23 cellular contexts compared by ENCODE assay signal in genomic region chr2:18623782-18624181, GRCh38. TPM values are rescaled to one million over a fixed set of nuclear protein-coding genes. Genes with fewer than 3 reads are reported as not detected.
DNase-seq lines count a peak whose midpoint lies in the region; ATAC-seq, FAIRE-seq and TF ChIP-seq lines count a peak whose summit lies in the region.
"Had no signal": no experiment of that assay in that cellular context is flagged by ENCODE, and none has a peak within 500 bp of the region (broad histone marks: within the 10 kb centered on the region; RNA-seq: fewer than 3 reads in every experiment).

No MANE protein-coding gene starts in this region.

- CTCF ChIA-PET in HepG2 (lab: Yijun Ruan, JAX; ENCODE audit: low intra/inter-chr PET ratio, low total read pairs) = no interaction called here

- H3K9me3 ChIP-seq in HepG2 (ENCODE audit: low read length) = no peaks in the 10 kb centered on the region
- H3K9me3 ChIP-seq: psoas muscle had no signal

- ATAC-seq in HG03025 (IDR thresholded peaks at IDR 0.05; ENCODE audit: low FRiP score, unreplicated experiment) = no peak
- ATAC-seq in HG03460 (IDR thresholded peaks at IDR 0.05; ENCODE audit: unreplicated experiment) = no peak
- ATAC-seq in HepG2 = no peak
- ATAC-seq: naive thymus-derived CD8-positive, alpha-beta T cell; psoas muscle; stimulated activated naive CD8-positive, alpha-beta T cell treated with anti-CD3 and anti-CD28 coated beads, Interleukin-15, Interleukin-2, amounts not matched to agents 100 U/mL and 50 U/mL, for 24 hours had no signal

- H3K9ac ChIP-seq in HepG2 (ENCODE audit: insufficient read depth, low read depth, low read length) = no peak overlapping the region

- POLR2A ChIA-PET in HepG2 (lab: Yijun Ruan, JAX) = no interaction called here

- H3K4me1 ChIP-seq in HepG2 (ENCODE audit: insufficient read depth, low read length) = no peaks in the 10 kb centered on the region
- H3K4me1 ChIP-seq: psoas muscle had no signal

- TF ChIP-seq RAD21 in HepG2 (CRISPR knock-in tag; IDR thresholded peaks at IDR 0.05) = no peak

- no peaks in the 10 kb centered on the region for H3K79me2 ChIP-seq in HepG2 (ENCODE audit: insufficient read depth, low read length)

- H3K4me3 ChIP-seq in brain microvascular endothelial cell (ENCODE audit: low read depth, low read length) (no peak overlapping the region), foreskin fibroblast (ENCODE audit: low read depth in 1 of 2, low read length in 2 of 2) (no peak overlapping the region), HepG2 (replicated peaks in 1 of 3; ENCODE audit: insufficient read depth in 1 of 3, low read depth in 2 of 3, low read length in 3 of 3) (no peak overlapping the region)
- H3K4me3 ChIP-seq: dorsolateral prefrontal cortex, lung, psoas muscle had no signal

- no peaks in the 10 kb centered on the region for H4K20me1 ChIP-seq in HepG2 (ENCODE audit: insufficient read depth, low read length)

- H3K27ac ChIP-seq in brain microvascular endothelial cell = peak overlapping the region; percentile 93
- H3K27ac ChIP-seq in HepG2 (ENCODE audit: extremely low read length, insufficient read depth, low read length) = no peak overlapping the region
- H3K27ac ChIP-seq: dorsolateral prefrontal cortex, psoas muscle had no signal

- no peak overlapping the region for H2AFZ ChIP-seq in HepG2 (ENCODE audit: low read length)

- TF ChIP-seq CTCF in brain microvascular endothelial cell (IDR thresholded peaks at IDR 0.05; ENCODE audit: low read depth, low read length, missing control alignments) (no peak), foreskin fibroblast (IDR thresholded peaks at IDR 0.05; ENCODE audit: low read depth, low read length) (no peak), HepG2 (CRISPR knock-in tag; IDR thresholded peaks at IDR 0.05) (no peak)

- H3K4me2 ChIP-seq in HepG2 (ENCODE audit: low read depth, low read length) = no peak overlapping the region

- TF ChIP-seq POLR2A in HepG2 (IDR thresholded peaks at IDR 0.05; ENCODE audit: insufficient read depth in 1 of 2, low read depth in 2 of 2, low read length in 2 of 2) = no peak

- H3K36me3 ChIP-seq in brain microvascular endothelial cell (replicated peaks) (no peaks in the 10 kb centered on the region), HepG2 (replicated peaks in 1 of 2; ENCODE audit: control insufficient read depth in 1 of 2, insufficient read depth in 2 of 2, low read length in 2 of 2) (no peaks in the 10 kb centered on the region)

- DNase-seq in ACHN = peak; percentile 7
- DNase-seq in M059J (ENCODE audit: low read depth) = peak; percentile 54
- DNase-seq in brain microvascular endothelial cell = peak; percentile 17
- DNase-seq in foreskin fibroblast = peak; percentile 75 to 87
- DNase-seq in NCI-H510A treated with DMSO at 0.1 percent for 48 hours (lab: John Stamatoyannopoulos, UW) = no peak
- DNase-seq in HepG2 (ENCODE audit: low spot score) = no peak
- DNase-seq: activated CD4-positive, CD25-positive, alpha-beta regulatory T cell treated with anti-CD3 and anti-CD28 coated beads, Interleukin-2, amount 50 U/mL, for 72 hours; activated effector memory CD4-positive, alpha-beta T cell treated with Interleukin-2 at 50 U/mL for 16 hours; CD8-positive, alpha-beta memory T cell; dorsolateral prefrontal cortex; naive thymus-derived CD8-positive, alpha-beta T cell; NCI-H1417 treated with DMSO at 0.1 percent for 48 hours; NCI-H2171 treated with DMSO at 0.1 percent for 48 hours; psoas muscle; SIG-M5; stimulated activated naive CD8-positive, alpha-beta T cell treated with anti-CD3 and anti-CD28 coated beads, Interleukin-15, Interleukin-2, amounts not matched to agents 100 U/mL and 50 U/mL, for 24 hours had no signal

- in situ Hi-C loops in ACHN (cut with HindIII; ENCODE audit: low pct_ligation_motif_present, low pct_unique_long_range_greater_than_20kb, low sequenced_read_pairs) = no loop called here
- in situ Hi-C loops in brain microvascular endothelial cell (cut with HindIII; ENCODE audit: low pct_ligation_motif_present, low sequenced_read_pairs) = no loop called here
- in situ Hi-C loops in HepG2 (cut with HindIII; ENCODE audit: extremely low pct_ligation_motif_present, low pct_unique_long_range_greater_than_20kb) = no loop called here

- BruUV-seq in HepG2 (replicated peaks; lab: Mats Ljungman, UMichigan) = no TSS peak

- H3K27me3 ChIP-seq in brain microvascular endothelial cell (replicated peaks) (no peaks in the 10 kb centered on the region), HepG2 (ENCODE audit: control insufficient read depth in 1 of 2, insufficient read depth in 2 of 2, low read length in 2 of 2) (no peaks in the 10 kb centered on the region)
- H3K27me3 ChIP-seq: dorsolateral prefrontal cortex had no signal

- intact Hi-C loops in HepG2 (cut with micrococcal nuclease; ENCODE audit: unreplicated experiment) = no loop called here

- no peak for FAIRE-seq in HepG2 (lab: Jason Lieb, UNC)
- FAIRE-seq: frontal cortex, GM12892 had no signal

- TF ChIP-seq EP300 in HepG2 (IDR thresholded peaks at IDR 0.05; ENCODE audit: low read depth in 2 of 2, low read length in 2 of 2) (no peak), HepG2 (CRISPR knock-in tag; IDR thresholded peaks at IDR 0.05; ENCODE audit: borderline replicate concordance) (no peak)

TF ChIP-seq in HepG2, 621 proteins besides CTCF, POLR2A, EP300 and RAD21 (continues in another document):
- no peak for TF ChIP-seq HNRNPK (IDR thresholded peaks at IDR 0.05; ENCODE audit: low read depth, low read length, poor library complexity, severe bottlenecking)
- no peak for TF ChIP-seq HES4 (CRISPR knock-in tag; IDR thresholded peaks at IDR 0.05; ENCODE audit: borderline replicate concordance)
- TF ChIP-seq MTF2 (CRISPR knock-in tag; IDR thresholded peaks at IDR 0.05; ENCODE audit: borderline replicate concordance) = no peak
- TF ChIP-seq NR0B2 (CRISPR knock-in tag; IDR thresholded peaks at IDR 0.05) = no peak
- no peak for TF ChIP-seq NPAS2 (CRISPR knock-in tag; IDR thresholded peaks at IDR 0.05; ENCODE audit: borderline replicate concordance)
- no peak for TF ChIP-seq HOXA7 (CRISPR knock-in tag; IDR thresholded peaks at IDR 0.05)
- no peak for TF ChIP-seq MBD4 (IDR thresholded peaks at IDR 0.05; ENCODE audit: borderline replicate concordance, low read length)
- no peak for TF ChIP-seq TCF7L2 (IDR thresholded peaks at IDR 0.05; ENCODE audit: low read depth, low read length)
- TF ChIP-seq ZNF3 (CRISPR knock-in tag; IDR thresholded peaks at IDR 0.05) = no peak
- no peak for TF ChIP-seq FOXA3 (CRISPR knock-in tag; IDR thresholded peaks at IDR 0.05)
- no peak for TF ChIP-seq REL (CRISPR knock-in tag; conservative IDR thresholded peaks at IDR 0.05)
- TF ChIP-seq GRHL1 (CRISPR knock-in tag; conservative IDR thresholded peaks at IDR 0.05) = no peak

RNA-seq across cellular contexts. Expression of gene NT5C1B, which starts 34.4 kb away (rescaled TPM):
- total RNA-seq in M059J (2014; rRNA removed; shearing (Covaris generic)) = not detected in 2 replicates
- total RNA-seq in HepG2 (2016; rRNA removed; fragmentation: Illumina TruSeq; extraction: Trizol) = not detected in 2 replicates
- not detected in 2 replicates for total RNA-seq in HepG2 (2016; cell fraction: cytosol; rRNA removed; fragmentation: Illumina TruSeq; extraction: Trizol; ENCODE audit: low read depth)
- total RNA-seq in HepG2 (2016; cell fraction: insoluble cytoplasmic fraction; rRNA removed; fragmentation: Illumina TruSeq; extraction: Trizol) = not detected in 2 replicates
- total RNA-seq in HepG2 (2016; cell fraction: membrane; rRNA removed; fragmentation: Illumina TruSeq; extraction: Trizol) = not detected in 2 replicates
- not detected in 2 replicates for total RNA-seq in HepG2 (2016; cell fraction: nucleus; rRNA removed; fragmentation: Illumina TruSeq; extraction: Trizol)
- not detected in 2 replicates for polyA plus RNA-seq in HepG2 (2011; rRNA removed)
- polyA plus RNA-seq in HepG2 (2011; cell fraction: cytosol; rRNA removed) = not detected in 2 replicates
- not detected in 2 replicates for polyA plus RNA-seq in HepG2 (2011; cell fraction: nucleus; rRNA removed)
- 0.16 and 0.17 TPM in 2 replicates for polyA plus RNA-seq in HepG2 (2012)
- not detected in 2 replicates for polyA plus RNA-seq in HepG2 (2016; cell fraction: cytosol; fragmentation: Illumina TruSeq; extraction: Trizol; ENCODE audit: low read depth)
- not detected in 2 replicates for polyA plus RNA-seq in HepG2 (2016; cell fraction: insoluble cytoplasmic fraction; fragmentation: Illumina TruSeq; extraction: Trizol; ENCODE audit: low read depth)
- polyA plus RNA-seq in HepG2 (2016; cell fraction: membrane; fragmentation: Illumina TruSeq; extraction: Trizol; ENCODE audit: low read depth) = not detected in 2 replicates
- not detected in 2 replicates for polyA plus RNA-seq in HepG2 (2016; cell fraction: nucleus; fragmentation: Illumina TruSeq; extraction: Trizol; ENCODE audit: insufficient read depth, low read depth)
- not detected in 2 replicates for polyA minus RNA-seq in HepG2 (2011; rRNA and poly(A)+ RNA removed; ENCODE audit: low replicate concordance)
- polyA minus RNA-seq in HepG2 (2011; cell fraction: cytosol; rRNA and poly(A)+ RNA removed) = not detected in 2 replicates
- not detected in 2 replicates for polyA minus RNA-seq in HepG2 (2011; cell fraction: nucleus; rRNA and poly(A)+ RNA removed)
- total RNA-seq: A673; CD8-positive, alpha-beta memory T cell; dorsolateral prefrontal cortex; frontal cortex; lung; naive thymus-derived CD8-positive, alpha-beta T cell; psoas muscle; ureter had no signal
- polyA plus RNA-seq: lung, psoas muscle had no signal

Comparison
In these comparisons a context has a peak if more than half of its experiments do, and no peak if none do; other contexts are left out.
1. DNase-seq: peak in ACHN (single experiment), M059J (single experiment), brain microvascular endothelial cell (single experiment) and foreskin fibroblast (2 of 2); none in NCI-H510A treated with DMSO at 0.1 percent for 48 hours (single experiment) and HepG2 (single experiment).